ENCODE assay signal across 1 cellular context in the genomic region with DNA sequence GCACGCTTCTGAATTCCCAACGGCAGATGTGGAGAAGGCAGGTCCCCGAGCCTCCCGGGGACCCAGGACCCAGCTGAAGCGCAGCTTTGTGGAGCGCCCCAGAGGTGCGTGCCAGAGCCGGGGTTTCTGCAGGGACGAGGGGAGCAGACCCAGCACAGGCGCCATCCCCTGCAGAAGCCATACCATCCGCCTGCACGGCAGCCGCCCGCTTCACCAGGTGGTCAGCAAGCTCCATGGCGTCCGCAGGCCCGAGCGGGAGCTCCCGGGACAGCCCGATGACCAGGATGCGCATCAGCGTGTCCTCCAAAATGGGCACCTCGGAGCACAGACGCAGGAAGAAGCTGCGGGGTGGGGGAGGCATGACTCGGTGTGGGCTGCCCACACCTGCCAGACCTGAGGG.
A peak's percentile ranks its signal among the peaks of the same experiment; 100 is the strongest.
TF ChIP-seq lines count a peak whose summit lies in the region.

No MANE protein-coding gene starts in this region.

TF ChIP-seq in HepG2, 621 proteins besides CTCF, POLR2A, EP300 and RAD21:
- TF ChIP-seq SMARCC2 (IDR thresholded peaks at IDR 0.05) (no peak), RBFOX2 (IDR thresholded peaks at IDR 0.05; ENCODE audit: low read depth, low read length) (peak; percentile 35; the same call in 1 of the 2 replicates), MYNN (CRISPR knock-in tag; IDR thresholded peaks at IDR 0.05; ENCODE audit: low read depth) (no peak), AGO2 (optimal IDR thresholded peaks at IDR 0.05; ENCODE audit: low read depth, low read length) (peak; percentile 54)
